In genomic region chr2:28674713-28675068, GRCh38 we compare ENCODE assay signal across 18 cellular contexts.
"Had no signal": no experiment of that assay in that cellular context is flagged by ENCODE, and none has a peak within 500 bp of the region (broad histone marks: within the 10 kb centered on the region; RNA-seq: fewer than 3 reads in every experiment).

No MANE protein-coding gene starts in this region.

- H3K36me3 Mint-ChIP-seq: immature natural killer cell had no signal

- H3K27ac Mint-ChIP-seq: activated CD4-positive, alpha-beta T cell treated with anti-CD3 and anti-CD28 coated beads, Interleukin-2, amount 10 ng/mL, durations not matched to agents 24 days and 14 days; activated naive CD4-positive, alpha-beta T cell treated with anti-CD3 and anti-CD28 coated beads, Interleukin-2, amount 50 U/mL, for 72 hours; immature natural killer cell; mesothelial cell of epicardium; progenitor cell of endocrine pancreas; WTC11 had no signal

- H3K36me3 ChIP-seq: cardiac muscle cell, lower lobe of right lung, right lobe of liver, spleen had no signal

- H3K9ac ChIP-seq: SK-N-SH had no signal

- H3K27me3 ChIP-seq: cardiac muscle cell, right lobe of liver, spleen had no signal

- H3K27ac ChIP-seq: cardiac muscle cell, epithelial cell of prostate, lower lobe of right lung, right lobe of liver, spleen had no signal

- H3K27me3 Mint-ChIP-seq: activated CD4-positive, alpha-beta T cell treated with anti-CD3 and anti-CD28 coated beads, Interleukin-2, amount 10 ng/mL, durations not matched to agents 24 days and 14 days had no signal

- H3K4me3 Mint-ChIP-seq: activated CD4-positive, alpha-beta T cell treated with anti-CD3 and anti-CD28 coated beads, Interleukin-2, amount 10 ng/mL, durations not matched to agents 24 days and 14 days; immature natural killer cell; mesothelial cell of epicardium; WTC11 had no signal

- H3K9me3 ChIP-seq: lower lobe of right lung, right lobe of liver, SK-N-SH had no signal

- H3K4me3 ChIP-seq: cardiac muscle cell, lower lobe of right lung, right lobe of liver, spleen had no signal

- H3K4me1 ChIP-seq: lower lobe of right lung, right lobe of liver, spleen had no signal

- H3K4me2 ChIP-seq: SK-N-SH had no signal

- H3K4me1 Mint-ChIP-seq: immature natural killer cell had no signal

- DNase-seq: activated CD4-positive, alpha-beta T cell treated with anti-CD3 and anti-CD28 coated beads, Interleukin-2, amount 10 ng/mL, durations not matched to agents 24 days and 14 days; activated effector memory CD4-positive, alpha-beta T cell treated with anti-CD3 and anti-CD28 coated beads, Interleukin-2, amount 50 U/mL, for 16 hours; anterior cingulate cortex; effector memory CD4-positive, alpha-beta T cell; immature natural killer cell; left cardiac atrium; lower lobe of right lung; right lobe of liver; SK-N-SH; spleen; stimulated activated CD4-positive, alpha-beta T cell treated with anti-CD3 and anti-CD28 coated beads, Interleukin-1b, Interleukin-23, amount 100 ng/mL, for 48 hours; stimulated activated naive CD4-positive, alpha-beta T cell treated with Interleukin-2 at 50 U/mL for 16 hours had no signal
